ENCODE assay signal across 3 cellular contexts in genomic region chr2:194294156-194294555, GRCh38.
"Had no signal": no experiment of that assay in that cellular context is flagged by ENCODE, and none has a peak within 500 bp of the region (broad histone marks: within the 10 kb centered on the region; RNA-seq: fewer than 3 reads in every experiment).

No MANE protein-coding gene starts in this region.

- H3K4me3 ChIP-seq: GM12878 had no signal

- DNase-seq: GDM1, GF-D8 had no signal
